In the genomic region with DNA sequence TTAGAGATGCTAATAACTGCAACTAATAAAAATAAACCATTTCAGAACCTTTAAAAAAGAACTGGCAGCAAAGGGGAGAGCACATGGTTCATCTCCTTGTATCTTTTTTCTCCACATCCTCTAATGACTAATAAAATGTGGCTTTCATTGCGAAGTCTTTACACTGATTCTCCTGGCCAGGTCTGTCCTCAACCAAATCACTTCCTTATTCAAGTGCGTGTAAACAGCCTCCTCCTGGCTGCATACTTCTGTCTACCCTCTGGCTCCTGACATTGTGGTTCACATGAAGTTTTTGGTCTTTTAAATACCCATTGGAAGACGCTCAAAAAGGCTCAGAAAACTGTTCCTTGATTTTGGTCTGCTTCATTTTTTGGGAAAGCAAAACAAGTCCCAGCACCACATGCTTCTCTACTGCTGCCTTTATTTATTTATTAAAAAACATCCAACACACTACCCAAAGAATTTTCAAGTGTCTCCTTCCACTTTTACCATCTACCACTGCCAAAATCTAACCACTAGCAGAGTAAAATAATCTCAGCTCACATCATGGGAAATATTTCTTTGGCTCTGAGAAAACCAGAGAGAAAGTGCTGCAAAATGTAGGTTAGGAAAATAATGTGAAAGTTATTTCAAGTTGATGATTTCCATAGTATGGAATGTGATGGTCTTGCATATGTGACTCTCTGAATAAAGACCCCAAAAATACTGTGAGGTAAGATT, we compare ENCODE assay signal across 12 cellular contexts.
DNase-seq lines count a peak whose midpoint lies in the region; ATAC-seq and TF ChIP-seq lines count a peak whose summit lies in the region.
"Had no signal": no experiment of that assay in that cellular context is flagged by ENCODE, and none has a peak within 500 bp of the region (broad histone marks: within the 10 kb centered on the region; RNA-seq: fewer than 3 reads in every experiment).

No MANE protein-coding gene starts in this region.

- H3K4me3 ChIP-seq in fibroblast of mammary gland (ENCODE audit: control insufficient read depth, low read depth, low read length) (no peak overlapping the region), skeletal muscle satellite cell (ENCODE audit: low read length) (no peak overlapping the region)
- H3K4me3 ChIP-seq: body of pancreas had no signal

- H3K4me1 ChIP-seq in skeletal muscle satellite cell (ENCODE audit: control insufficient read depth, insufficient read depth, low read length): peaks cover 21% of the 10 kb centered on the region
- H3K4me1 ChIP-seq: body of pancreas had no signal

- peak overlapping the region; percentile 18 for H3K9ac ChIP-seq in skeletal muscle satellite cell (ENCODE audit: low read depth, low read length)

- H3K4me2 ChIP-seq in skeletal muscle satellite cell (ENCODE audit: low read length): peak overlapping the region; percentile 20

- no peak overlapping the region for H3K4me3 Mint-ChIP-seq in T-cell

- no peaks in the 10 kb centered on the region for H3K27me3 Mint-ChIP-seq in T-cell

- H3K9me3 ChIP-seq in skeletal muscle satellite cell (replicated peaks; ENCODE audit: low read length): no peaks in the 10 kb centered on the region
- H3K9me3 ChIP-seq: body of pancreas had no signal

- H3K27me3 ChIP-seq in skeletal muscle satellite cell (ENCODE audit: control insufficient read depth, insufficient read depth, low read length): no peaks in the 10 kb centered on the region
- H3K27me3 ChIP-seq: body of pancreas had no signal

- POLR2A ChIA-PET in T-cell (lab: Charles Lee): interaction anchor here in 1 of 2 donors (0.6 kb wide), 1 partner anchor 217 kb away, joined by 5 read pairs; no protein-coding TSS in a partner anchor

- H3K36me3 ChIP-seq in skeletal muscle satellite cell (ENCODE audit: insufficient read depth, low read length): no peaks in the 10 kb centered on the region

- no peak for ATAC-seq in T-cell (replicated peaks in 1 of 4)
- ATAC-seq in HG03354 (IDR thresholded peaks at IDR 0.05; ENCODE audit: poor library complexity, severe bottlenecking, unreplicated experiment): no peak
- ATAC-seq: body of pancreas had no signal

- no peak for TF ChIP-seq CTCF in fibroblast of mammary gland (conservative IDR thresholded peaks at IDR 0.05; ENCODE audit: control insufficient read depth, insufficient read depth, low read depth, low read length)

- H3K4me1 Mint-ChIP-seq in T-cell: peaks cover 0 to 2% (median 2%) of the 10 kb centered on the region in 3 donors

- H3K27ac Mint-ChIP-seq in T-cell: no peak overlapping the region

- peaks cover 9% of the 10 kb centered on the region for H3K36me3 Mint-ChIP-seq in T-cell

- CTCF ChIA-PET in T-cell (lab: Charles Lee): interaction anchor here in 1 of 2 donors (1.0 kb wide), 1 partner anchor 44 kb away, joined by 3 read pairs; no protein-coding TSS in a partner anchor

- DNase-seq in GM04503 (ENCODE audit: low read depth) (peak; percentile 65), RPMI7951 (ENCODE audit: low read depth) (peak; percentile 75), fibroblast of mammary gland (ENCODE audit: low read depth) (peak; percentile 82), NCI-H187 treated with DMSO at 0.1 percent for 48 hours (lab: John Stamatoyannopoulos, UW) (no peak), T-cell (no peak), DMS53 (lab: John Stamatoyannopoulos, UW) (no peak)
- DNase-seq: COR-L47, KG1, NCI-H2171 treated with DMSO at 0.1 percent for 48 hours had no signal

- H3K9me3 Mint-ChIP-seq in T-cell: no peaks in the 10 kb centered on the region

Comparison
In these comparisons a context has a peak if more than half of its experiments do, and no peak if none do; other contexts are left out.
1. DNase-seq: peak in GM04503 (single experiment), RPMI7951 (single experiment) and fibroblast of mammary gland (single experiment); none in NCI-H187 treated with DMSO at 0.1 percent for 48 hours (single experiment), T-cell (0 of 34) and DMS53 (single experiment).